10 cellular contexts compared by ENCODE assay signal in genomic region chr2:7377861-7378569, GRCh38.
A peak's percentile ranks its signal among the peaks of the same experiment; 100 is the strongest.
DNase-seq lines count a peak whose midpoint lies in the region; ATAC-seq and TF ChIP-seq lines count a peak whose summit lies in the region.
"Had no signal": no experiment of that assay in that cellular context is flagged by ENCODE, and none has a peak within 500 bp of the region (broad histone marks: within the 10 kb centered on the region; RNA-seq: fewer than 3 reads in every experiment).

No MANE protein-coding gene starts in this region.

- POLR2A ChIA-PET in RWPE1 (lab: Yijun Ruan, JAX; ENCODE audit: low non-redundant PET) = no interaction called here

- H3K27ac ChIP-seq in RWPE1 = no peak overlapping the region
- H3K27ac ChIP-seq in thyroid gland = peak overlapping the region in 1 of 3 donors; percentile 7
- H3K27ac ChIP-seq: HL-60 had no signal

- TF ChIP-seq CTCF in RWPE1 (conservative IDR thresholded peaks at IDR 0.05; ENCODE audit: low read depth) = no peak
- peak in 3 of 6 experiments; percentile 37 to 50 (median 50) for TF ChIP-seq CTCF in thyroid gland (IDR thresholded peaks at IDR 0.05)

- no peaks in the 10 kb centered on the region for H3K27me3 ChIP-seq in thyroid gland

- no peaks in the 10 kb centered on the region for H3K36me3 ChIP-seq in thyroid gland

- intact Hi-C loops in left cardiac atrium (cut with DNase I) = no loop called here
- intact Hi-C loops in thyroid gland (cut with DNase I) = no loop called here

- no peak overlapping the region for H3K4me3 ChIP-seq in thyroid gland (replicated peaks in 1 of 3)

- H3K4me1 ChIP-seq in thyroid gland = peaks cover 4 to 9% of the 10 kb centered on the region in 2 donors

- ATAC-seq in left cardiac atrium = peak; percentile 74 to 86
- no peak for ATAC-seq in HG03159 (IDR thresholded peaks at IDR 0.05; ENCODE audit: unreplicated experiment)
- ATAC-seq: stimulated activated naive CD8-positive, alpha-beta T cell treated with anti-CD3 and anti-CD28 coated beads, Interleukin-15, Interleukin-2, amounts not matched to agents 100 U/mL and 50 U/mL, for 24 hours had no signal

- WGBS in thyroid gland, 2 donors = 23 to 28% methylated on average over 13 of the region's 13 CpGs

- DNase-seq in NCI-H1417 treated with DMSO at 0.1 percent for 48 hours (lab: John Stamatoyannopoulos, UW) (peak; percentile 52), RWPE1 (ENCODE audit: low spot score) (peak; percentile 21), left cardiac atrium (peak; percentile 25), thyroid gland (peak; percentile 75 to 78), epidermal melanocyte (ENCODE audit: insufficient read length, low spot score) (no peak), HK-2 (ENCODE audit: unreplicated experiment) (no peak)
- DNase-seq: activated CD4-positive, alpha-beta T cell treated with anti-CD3 and anti-CD28 coated beads, Interleukin-2, amount 50 U/mL, for 4 hours; stimulated activated naive CD8-positive, alpha-beta T cell treated with anti-CD3 and anti-CD28 coated beads, Interleukin-15, Interleukin-2, amounts not matched to agents 100 U/mL and 50 U/mL, for 24 hours had no signal

- TF ChIP-seq POLR2A in thyroid gland (IDR thresholded peaks at IDR 0.05) = no peak

- no peaks in the 10 kb centered on the region for H3K9me3 ChIP-seq in thyroid gland

- CTCF ChIA-PET in RWPE1 (lab: Yijun Ruan, JAX) = interaction anchor here (0.5 kb wide), 1 partner anchor 11 kb away, joined by 5 read pairs; no protein-coding TSS in a partner anchor

Comparison
In these comparisons a context has a peak if more than half of its experiments do, and no peak if none do; other contexts are left out.
1. DNase-seq: peak in NCI-H1417 treated with DMSO at 0.1 percent for 48 hours (single experiment), RWPE1 (single experiment), left cardiac atrium (single experiment) and thyroid gland (2 of 2); none in epidermal melanocyte (single experiment) and HK-2 (single experiment).